In genomic region chr1:211132681-211133392, GRCh38 we compare ENCODE assay signal across 10 cellular contexts. TPM values are rescaled to one million over a fixed set of nuclear protein-coding genes. Genes with fewer than 3 reads are reported as not detected.
DNase-seq lines count a peak whose midpoint lies in the region; ATAC-seq and TF ChIP-seq lines count a peak whose summit lies in the region.
"Had no signal": no experiment of that assay in that cellular context is flagged by ENCODE, and none has a peak within 500 bp of the region (broad histone marks: within the 10 kb centered on the region; RNA-seq: fewer than 3 reads in every experiment).

No MANE protein-coding gene starts in this region.

- peak overlapping the region; percentile 58 for H3K4me3 ChIP-seq in brain microvascular endothelial cell (ENCODE audit: low read depth, low read length)
- no peak overlapping the region for H3K4me3 ChIP-seq in mesendoderm (ENCODE audit: low read length)
- H3K4me3 ChIP-seq in suprapubic skin = peak overlapping the region; percentile 56

- CTCF ChIA-PET in HEK293T (lab: Yijun Ruan, JAX) = interaction anchor here (0.7 to 1.7 kb wide), 6 partner anchors 62 to 733 kb away, joined by 3 to 9 read pairs (median 6); no protein-coding TSS in a partner anchor

- no CpG with 5 or more reads among the region's 21 CpGs for WGBS in mesendoderm (ENCODE audit: extremely low coverage, insufficient coverage, low lambda C conversion rate)
- 26% methylated on average over 17 of the region's 21 CpGs for WGBS in suprapubic skin

- POLR2A ChIA-PET in HEK293T (lab: Yijun Ruan, JAX) = no interaction called here

- no peak overlapping the region for H2AK5ac ChIP-seq in mesendoderm (ENCODE audit: low read length)

- no peaks in the 10 kb centered on the region for H3K9me3 Mint-ChIP-seq in activated T-cell treated with anti-CD3 and anti-CD28 coated beads, Interleukin-2, amount 50 U/mL, for 24 hours

- no peak overlapping the region for H3K4ac ChIP-seq in mesendoderm (ENCODE audit: low read depth, low read length)

- DNase-seq in NCI-H146 (lab: John Stamatoyannopoulos, UW) (peak; percentile 0), NCI-H146 treated with DMSO at 0.1 percent for 48 hours (lab: John Stamatoyannopoulos, UW; ENCODE audit: unreplicated experiment) (no peak), brain microvascular endothelial cell (no peak), mesendoderm (no peak), suprapubic skin (ENCODE audit: low spot score in 2 of 2) (no peak), HEK293T (ENCODE audit: extremely low spot score) (no peak)
- no peak for DNase-seq in activated T-cell treated with anti-CD3 and anti-CD28 coated beads, Interleukin-2, amount 50 U/mL, for 24 hours
- DNase-seq: 8988T, Kasumi-1 had no signal

- no peaks in the 10 kb centered on the region for H3K9me3 ChIP-seq in suprapubic skin

- TF ChIP-seq CTCF in brain microvascular endothelial cell (IDR thresholded peaks at IDR 0.05; ENCODE audit: low read depth, low read length, missing control alignments) (no peak), suprapubic skin (IDR thresholded peaks at IDR 0.05) (no peak)

- no peak overlapping the region for H2BK120ac ChIP-seq in mesendoderm (ENCODE audit: low read depth, low read length)

- H3K36me3 ChIP-seq in brain microvascular endothelial cell (replicated peaks) (no peaks in the 10 kb centered on the region), mesendoderm (ENCODE audit: control insufficient read depth, insufficient read depth, low read length) (no peaks in the 10 kb centered on the region), suprapubic skin (no peaks in the 10 kb centered on the region)

- H3K79me2 ChIP-seq in mesendoderm (ENCODE audit: control insufficient read depth, insufficient read depth, low read length) = no peaks in the 10 kb centered on the region

- H3K18ac ChIP-seq in mesendoderm (ENCODE audit: low read length) = no peak overlapping the region

- H3K4me1 Mint-ChIP-seq in activated T-cell treated with anti-CD3 and anti-CD28 coated beads, Interleukin-2, amount 50 U/mL, for 24 hours (ENCODE audit: low read depth) = peaks cover 14% of the 10 kb centered on the region

- no peak for TF ChIP-seq EP300 in suprapubic skin (IDR thresholded peaks at IDR 0.05)

- peaks cover 55% of the 10 kb centered on the region for H3K27me3 Mint-ChIP-seq in activated T-cell treated with anti-CD3 and anti-CD28 coated beads, Interleukin-2, amount 50 U/mL, for 24 hours

- H2BK15ac ChIP-seq in mesendoderm (replicated peaks; ENCODE audit: low read depth) = no peak overlapping the region

- H2BK5ac ChIP-seq in mesendoderm (ENCODE audit: low read length) = no peak overlapping the region

- no peak for ATAC-seq in GM21825 (IDR thresholded peaks at IDR 0.05; ENCODE audit: unreplicated experiment)

- H3K36me3 Mint-ChIP-seq in activated T-cell treated with anti-CD3 and anti-CD28 coated beads, Interleukin-2, amount 50 U/mL, for 24 hours (ENCODE audit: low read depth) = no peaks in the 10 kb centered on the region

- H3K9ac ChIP-seq in mesendoderm (ENCODE audit: low read length) = no peak overlapping the region

- H3K27me3 ChIP-seq in brain microvascular endothelial cell (replicated peaks) (peaks cover 21% of the 10 kb centered on the region), mesendoderm (ENCODE audit: insufficient read depth, low read length, poor library complexity) (peaks cover 11% of the 10 kb centered on the region), suprapubic skin (peaks cover 51% of the 10 kb centered on the region)

- H3K56ac ChIP-seq in mesendoderm (ENCODE audit: low read length) = no peak overlapping the region

- H3K27ac ChIP-seq in brain microvascular endothelial cell (no peak overlapping the region), mesendoderm (ENCODE audit: low read depth, low read length) (no peak overlapping the region), suprapubic skin (no peak overlapping the region)

- no peak overlapping the region for H4K5ac ChIP-seq in mesendoderm (ENCODE audit: low read length)

- no peak for TF ChIP-seq POLR2A in suprapubic skin (IDR thresholded peaks at IDR 0.05)

- no peak overlapping the region for H3K27ac Mint-ChIP-seq in activated T-cell treated with anti-CD3 and anti-CD28 coated beads, Interleukin-2, amount 50 U/mL, for 24 hours

- H3K23ac ChIP-seq in mesendoderm (ENCODE audit: low read length) = no peak overlapping the region

- H3K79me1 ChIP-seq in mesendoderm (ENCODE audit: low read length) = no peaks in the 10 kb centered on the region

- in situ Hi-C loops in brain microvascular endothelial cell (cut with HindIII; ENCODE audit: low pct_ligation_motif_present, low sequenced_read_pairs) = no loop called here

- H3K4me1 ChIP-seq in mesendoderm (ENCODE audit: control insufficient read depth, low read depth, low read length) (no peaks in the 10 kb centered on the region), suprapubic skin (peaks cover 15% of the 10 kb centered on the region)

- no peak overlapping the region for H4K8ac ChIP-seq in mesendoderm (ENCODE audit: low read depth, low read length)

- no peak overlapping the region for H3K4me3 Mint-ChIP-seq in activated T-cell treated with anti-CD3 and anti-CD28 coated beads, Interleukin-2, amount 50 U/mL, for 24 hours

- peak overlapping the region; percentile 68 for H3K4me2 ChIP-seq in mesendoderm (ENCODE audit: low read length)

TF ChIP-seq in HEK293T, 16 proteins besides CTCF, POLR2A, EP300 and RAD21:
- TF ChIP-seq CTBP1 (IDR thresholded peaks at IDR 0.05; ENCODE audit: borderline replicate concordance) (no peak), PKNOX1 (IDR thresholded peaks at IDR 0.05) (no peak), HDGF (IDR thresholded peaks at IDR 0.05; ENCODE audit: borderline replicate concordance) (no peak), FOXA1 (IDR thresholded peaks at IDR 0.05) (no peak), FOXK2 (IDR thresholded peaks at IDR 0.05) (no peak), ZNF384 (IDR thresholded peaks at IDR 0.05) (no peak), NFRKB (IDR thresholded peaks at IDR 0.05) (no peak), FOXM1 (IDR thresholded peaks at IDR 0.05; ENCODE audit: borderline replicate concordance) (no peak), TARDBP (IDR thresholded peaks at IDR 0.05) (no peak), L3MBTL2 (conservative IDR thresholded peaks at IDR 0.05) (no peak), ARNT (IDR thresholded peaks at IDR 0.05) (no peak), ELF4 (IDR thresholded peaks at IDR 0.05) (no peak), SP1 (IDR thresholded peaks at IDR 0.05) (no peak), LEF1 (IDR thresholded peaks at IDR 0.05; ENCODE audit: borderline replicate concordance) (no peak), BHLHE40 (IDR thresholded peaks at IDR 0.05; ENCODE audit: borderline replicate concordance) (no peak)

RNA-seq across cellular contexts. Expression of gene KCNH1, which starts 1.1 kb away (rescaled TPM):
- 0.06 TPM for polyA plus RNA-seq in mesendoderm (2013, experiment 1 of 2)
- 0.08 TPM for polyA plus RNA-seq in mesendoderm (2013, experiment 2 of 2)
- 1 to 10 TPM in 1 of 4 donors, not detected in 3; 1.1 TPM for total RNA-seq in suprapubic skin
